9 cellular contexts compared by ENCODE assay signal in the genomic region with DNA sequence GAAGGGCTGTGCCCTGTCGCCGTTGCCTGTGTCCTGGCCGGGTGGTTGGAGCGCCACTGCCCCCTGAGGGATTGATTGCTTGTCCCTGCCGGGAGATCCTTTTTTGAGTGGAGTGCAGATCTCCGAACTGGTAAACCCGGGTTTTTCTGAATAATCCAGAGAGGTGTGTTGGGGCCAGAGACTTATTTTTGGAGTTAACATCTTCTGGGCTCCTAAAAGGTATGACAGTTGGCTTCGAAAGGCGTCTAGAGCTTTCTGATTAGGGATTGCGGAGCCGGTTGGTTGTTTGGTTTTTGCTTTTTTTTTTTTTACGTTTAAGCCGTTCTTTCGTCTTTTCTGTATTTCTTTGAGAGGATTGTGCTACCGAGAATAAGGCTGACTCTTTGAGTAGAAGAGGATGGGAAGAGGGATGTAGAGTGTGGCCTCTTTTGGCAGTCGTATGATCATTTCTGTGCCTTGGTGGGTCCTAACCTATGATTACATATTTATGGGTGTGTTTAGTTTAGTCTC. TPM values are rescaled to one million over a fixed set of nuclear protein-coding genes. Genes with fewer than 3 reads are reported as not detected.
DNase-seq lines count a peak whose midpoint lies in the region; ATAC-seq, FAIRE-seq and TF ChIP-seq lines count a peak whose summit lies in the region.
"Had no signal": no experiment of that assay in that cellular context is flagged by ENCODE, and none has a peak within 500 bp of the region (broad histone marks: within the 10 kb centered on the region; RNA-seq: fewer than 3 reads in every experiment).

No MANE protein-coding gene starts in this region.

- H3K27me3 ChIP-seq in ascending aorta (no peaks in the 10 kb centered on the region), liver (ENCODE audit: control insufficient read depth in 4 of 4, insufficient read depth in 4 of 4, low read length in 3 of 4) (no peaks in the 10 kb centered on the region)

- peak in 1 of 2 donors; percentile 5 for TF ChIP-seq RAD21 in liver (IDR thresholded peaks at IDR 0.05)

- POLR2A ChIA-PET in HEK293 (lab: Yijun Ruan, JAX): interaction anchor here (0.6 to 1.1 kb wide), 3 partner anchors 18 to 154 kb away, joined by 3 read pairs; no protein-coding TSS in a partner anchor

- CTCF ChIA-PET in HEK293 (lab: Yijun Ruan, JAX): interaction anchor here (0.6 to 3.6 kb wide), 8 partner anchors 9 to 208 kb away, joined by 3 to 32 read pairs (median 4); no protein-coding TSS in a partner anchor

- H3K9me3 ChIP-seq in HEK293 (ENCODE audit: control insufficient read depth, insufficient read depth, low read depth, low read length): no peaks in the 10 kb centered on the region
- H3K9me3 ChIP-seq in ascending aorta: no peaks in the 10 kb centered on the region
- no peaks in the 10 kb centered on the region for H3K9me3 ChIP-seq in liver (ENCODE audit: control insufficient read depth in 4 of 4, low read length in 3 of 4)

- H3K4me3 ChIP-seq in HEK293 (ENCODE audit: low read depth, low read length): peak overlapping the region; percentile 82
- peak overlapping the region; percentile 84 to 94 for H3K4me3 ChIP-seq in ascending aorta
- H3K4me3 ChIP-seq in liver (ENCODE audit: low read depth in 1 of 3, low read length in 3 of 3): peak overlapping the region; percentile 69 to 95 (median 85)

- intact Hi-C loops in ascending aorta (cut with DNase I): loop anchor here (1.0 to 10.0 kb wide), 4 partner anchors 95 to 1203 kb away; a partner anchor contains a TSS

- DNase-seq in AG08395 (ENCODE audit: low spot score) (peak; percentile 24), ascending aorta (ENCODE audit: low spot score in 2 of 2) (no peak), NCI-H345 (lab: John Stamatoyannopoulos, UW) (no peak), HTR-8/SVneo (ENCODE audit: insufficient read length, low spot score) (no peak)

- H3K27ac ChIP-seq in HEK293 (ENCODE audit: extremely low read depth, low read depth, low read length) (peak overlapping the region; percentile 55; the same call in 1 of the 2 replicates), ascending aorta (peak overlapping the region; percentile 91 to 95), liver (ENCODE audit: low read depth in 1 of 2, low read length in 2 of 2) (peak overlapping the region; percentile 81 to 98)

- H3K9ac ChIP-seq in liver (ENCODE audit: low read depth in 1 of 2, low read length in 2 of 2): peak overlapping the region; percentile 99

- H3K4me1 ChIP-seq in HEK293 (ENCODE audit: control insufficient read depth, insufficient read depth, low read length): peaks cover 3% of the 10 kb centered on the region
- H3K4me1 ChIP-seq in ascending aorta: peaks cover 7 to 8% of the 10 kb centered on the region in 2 donors
- H3K4me1 ChIP-seq in liver (ENCODE audit: control insufficient read depth in 4 of 4, insufficient read depth in 4 of 4, low read length in 3 of 4): peaks cover 6 to 33% (median 21%) of the 10 kb centered on the region in 4 donors

- TF ChIP-seq CTCF in HEK293 (tag by site-specific recombination; IDR thresholded peaks at IDR 0.05) (no peak; the same call in 1 of the 2 replicates), ascending aorta (IDR thresholded peaks at IDR 0.05) (no peak), liver (IDR thresholded peaks at IDR 0.05; ENCODE audit: low read depth, low read length, missing input control) (no peak)

- H3K36me3 ChIP-seq in HEK293 (ENCODE audit: control insufficient read depth in 2 of 2, insufficient read depth in 1 of 2, low read length in 2 of 2) (no peaks in the 10 kb centered on the region), ascending aorta (no peaks in the 10 kb centered on the region), liver (ENCODE audit: control insufficient read depth in 4 of 4, insufficient read depth in 3 of 4, low read depth in 1 of 4, low read length in 3 of 4) (no peaks in the 10 kb centered on the region)

- under 1% methylated on average over 16 of the region's 16 CpGs for WGBS in liver

- no peak for FAIRE-seq in HTR-8/SVneo (lab: Jason Lieb, UNC)
- FAIRE-seq: frontal cortex had no signal

- ATAC-seq in HG03520 (IDR thresholded peaks at IDR 0.05; ENCODE audit: unreplicated experiment): no peak
- ATAC-seq in HG02798 (IDR thresholded peaks at IDR 0.05; ENCODE audit: poor library complexity, unreplicated experiment): no peak

TF ChIP-seq in HEK293, 187 proteins besides CTCF, POLR2A, EP300 and RAD21 (continues in another document):
- TF ChIP-seq, protein P1, sequence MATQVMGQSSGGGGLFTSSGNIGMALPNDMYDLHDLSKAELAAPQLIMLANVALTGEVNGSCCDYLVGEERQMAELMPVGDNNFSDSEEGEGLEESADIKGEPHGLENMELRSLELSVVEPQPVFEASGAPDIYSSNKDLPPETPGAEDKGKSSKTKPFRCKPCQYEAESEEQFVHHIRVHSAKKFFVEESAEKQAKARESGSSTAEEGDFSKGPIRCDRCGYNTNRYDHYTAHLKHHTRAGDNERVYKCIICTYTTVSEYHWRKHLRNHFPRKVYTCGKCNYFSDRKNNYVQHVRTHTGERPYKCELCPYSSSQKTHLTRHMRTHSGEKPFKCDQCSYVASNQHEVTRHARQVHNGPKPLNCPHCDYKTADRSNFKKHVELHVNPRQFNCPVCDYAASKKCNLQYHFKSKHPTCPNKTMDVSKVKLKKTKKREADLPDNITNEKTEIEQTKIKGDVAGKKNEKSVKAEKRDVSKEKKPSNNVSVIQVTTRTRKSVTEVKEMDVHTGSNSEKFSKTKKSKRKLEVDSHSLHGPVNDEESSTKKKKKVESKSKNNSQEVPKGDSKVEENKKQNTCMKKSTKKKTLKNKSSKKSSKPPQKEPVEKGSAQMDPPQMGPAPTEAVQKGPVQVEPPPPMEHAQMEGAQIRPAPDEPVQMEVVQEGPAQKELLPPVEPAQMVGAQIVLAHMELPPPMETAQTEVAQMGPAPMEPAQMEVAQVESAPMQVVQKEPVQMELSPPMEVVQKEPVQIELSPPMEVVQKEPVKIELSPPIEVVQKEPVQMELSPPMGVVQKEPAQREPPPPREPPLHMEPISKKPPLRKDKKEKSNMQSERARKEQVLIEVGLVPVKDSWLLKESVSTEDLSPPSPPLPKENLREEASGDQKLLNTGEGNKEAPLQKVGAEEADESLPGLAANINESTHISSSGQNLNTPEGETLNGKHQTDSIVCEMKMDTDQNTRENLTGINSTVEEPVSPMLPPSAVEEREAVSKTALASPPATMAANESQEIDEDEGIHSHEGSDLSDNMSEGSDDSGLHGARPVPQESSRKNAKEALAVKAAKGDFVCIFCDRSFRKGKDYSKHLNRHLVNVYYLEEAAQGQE (tag by site-specific recombination; IDR thresholded peaks at IDR 0.05): no peak
- TF ChIP-seq ZBTB21 (tag by site-specific recombination; IDR thresholded peaks at IDR 0.05): no peak
- TF ChIP-seq, protein P2, sequence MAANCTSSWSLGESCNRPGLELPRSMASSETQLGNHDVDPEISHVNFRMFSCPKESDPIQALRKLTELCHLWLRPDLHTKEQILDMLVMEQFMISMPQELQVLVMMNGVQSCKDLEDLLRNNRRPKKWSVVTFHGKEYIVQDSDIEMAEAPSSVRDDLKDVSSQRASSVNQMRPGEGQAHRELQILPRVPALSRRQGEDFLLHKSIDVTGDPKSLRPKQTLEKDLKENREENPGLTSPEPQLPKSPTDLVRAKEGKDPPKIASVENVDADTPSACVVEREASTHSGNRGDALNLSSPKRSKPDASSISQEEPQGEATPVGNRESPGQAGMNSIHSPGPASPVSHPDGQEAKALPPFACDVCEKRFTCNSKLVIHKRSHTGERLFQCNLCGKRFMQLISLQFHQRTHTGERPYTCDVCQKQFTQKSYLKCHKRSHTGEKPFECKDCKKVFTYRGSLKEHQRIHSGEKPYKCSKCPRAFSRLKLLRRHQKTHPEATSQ (tag by site-specific recombination; IDR thresholded peaks at IDR 0.05): no peak
- no peak for TF ChIP-seq HOXC10 (CRISPR knock-in tag; IDR thresholded peaks at IDR 0.05)

TF ChIP-seq in liver, 16 proteins besides CTCF, POLR2A, EP300 and RAD21 (continues in another document):
- TF ChIP-seq GABPA (IDR thresholded peaks at IDR 0.05 in 1 of 2, conservative IDR thresholded peaks at IDR 0.05 in 1 of 2): no peak
- TF ChIP-seq, protein P3, sequence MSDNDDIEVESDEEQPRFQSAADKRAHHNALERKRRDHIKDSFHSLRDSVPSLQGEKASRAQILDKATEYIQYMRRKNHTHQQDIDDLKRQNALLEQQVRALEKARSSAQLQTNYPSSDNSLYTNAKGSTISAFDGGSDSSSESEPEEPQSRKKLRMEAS (IDR thresholded peaks at IDR 0.05): no peak
- TF ChIP-seq FOXA2 (IDR thresholded peaks at IDR 0.05): no peak
- no peak for TF ChIP-seq FOXA1 (IDR thresholded peaks at IDR 0.05)
- TF ChIP-seq HNF4A (conservative IDR thresholded peaks at IDR 0.05): no peak
- no peak for TF ChIP-seq HNF4G (IDR thresholded peaks at IDR 0.05)
- TF ChIP-seq TAF1 (conservative IDR thresholded peaks at IDR 0.05): no peak
- TF ChIP-seq, protein P1 (IDR thresholded peaks at IDR 0.05): no peak
- no peak for TF ChIP-seq JUND (IDR thresholded peaks at IDR 0.05)
- TF ChIP-seq EGR1 (IDR thresholded peaks at IDR 0.05; ENCODE audit: low read depth in 2 of 2): no peak

RNA-seq across cellular contexts. Expression of a gene that starts 0.8 kb away (rescaled TPM):
- total RNA-seq in ascending aorta (7.1 TPM), liver (10 to 100 TPM; 10.2 to 13.4 TPM)
- polyA plus RNA-seq in liver: 1 to 10 TPM; 1.7 to 2.5 TPM
